10 cellular contexts compared by ENCODE assay signal in the genomic region with DNA sequence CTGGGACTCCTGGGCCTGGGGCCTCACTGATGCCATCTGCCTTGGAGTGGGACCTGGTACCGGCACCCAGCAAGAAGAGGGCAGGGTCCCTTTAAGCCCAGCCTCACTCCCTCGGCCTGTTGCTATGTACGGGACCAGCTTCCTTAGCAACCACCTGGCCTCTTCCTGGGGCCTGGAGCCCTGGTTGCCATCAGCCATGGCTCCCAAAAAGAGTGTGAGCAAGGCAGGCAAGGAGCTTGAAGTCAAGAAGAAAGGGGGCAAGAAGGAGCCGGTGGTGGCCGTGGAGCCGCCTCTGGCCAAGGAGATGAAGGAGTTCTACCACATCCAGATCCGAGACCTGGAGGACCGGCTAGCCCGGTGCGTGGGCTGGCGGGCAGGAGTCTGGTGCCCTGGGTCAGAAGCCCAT. TPM values are rescaled to one million over a fixed set of nuclear protein-coding genes. Genes with fewer than 3 reads are reported as not detected.
DNase-seq lines count a peak whose midpoint lies in the region; ATAC-seq and TF ChIP-seq lines count a peak whose summit lies in the region.
"Had no signal": no experiment of that assay in that cellular context is flagged by ENCODE, and none has a peak within 500 bp of the region (broad histone marks: within the 10 kb centered on the region; RNA-seq: fewer than 3 reads in every experiment).

A gene (plus strand): TSS at position 153 of the 406 bp plus-strand sequence. CDS start 44 bp downstream, at position 197.

- H3K4me1 Mint-ChIP-seq in glutamatergic neuron (ENCODE audit: low read depth, unreplicated experiment): peaks cover 20% of the 10 kb centered on the region
- H3K4me1 Mint-ChIP-seq in CD8-positive, alpha-beta T cell (ENCODE audit: low read depth): peaks cover 22% of the 10 kb centered on the region

- H3K27ac Mint-ChIP-seq in glutamatergic neuron (ENCODE audit: unreplicated experiment): no peak within 1 kb of the TSS
- no peak within 1 kb of the TSS for H3K27ac Mint-ChIP-seq in CD8-positive, alpha-beta T cell

- H3K9me3 ChIP-seq in upper lobe of right lung: no peaks in the 10 kb centered on the region
- no peaks in the 10 kb centered on the region for H3K9me3 ChIP-seq in CD8-positive, alpha-beta T cell (ENCODE audit: low read length)
- H3K9me3 ChIP-seq: SJCRH30 had no signal

- peaks cover 12% of the 10 kb centered on the region for H3K27me3 Mint-ChIP-seq in glutamatergic neuron (ENCODE audit: unreplicated experiment)
- H3K27me3 Mint-ChIP-seq in CD8-positive, alpha-beta T cell (ENCODE audit: low read depth): no peaks in the 10 kb centered on the region

- no peak within 1 kb of the TSS for H3K27ac ChIP-seq in upper lobe of right lung
- H3K27ac ChIP-seq in CD8-positive, alpha-beta T cell (ENCODE audit: low read depth, low read length): no peak within 1 kb of the TSS
- H3K27ac ChIP-seq in caudate nucleus (ENCODE audit: low read depth, low read length): no peak within 1 kb of the TSS
- H3K27ac ChIP-seq: SJCRH30 had no signal

- H3K4me3 Mint-ChIP-seq in glutamatergic neuron (ENCODE audit: unreplicated experiment): no peak within 1 kb of the TSS
- no peak within 1 kb of the TSS for H3K4me3 Mint-ChIP-seq in CD8-positive, alpha-beta T cell

- H3K9me3 Mint-ChIP-seq in glutamatergic neuron (ENCODE audit: unreplicated experiment): peaks cover 10% of the 10 kb centered on the region
- H3K9me3 Mint-ChIP-seq in CD8-positive, alpha-beta T cell: no peaks in the 10 kb centered on the region

- no peak for DNase-seq in left ventricle myocardium superior
- no peak for DNase-seq in cardiac septum (ENCODE audit: low spot score)
- peak; percentile 67 for DNase-seq in NCI-H774 (lab: John Stamatoyannopoulos, UW)
- peak; percentile 32 for DNase-seq in glutamatergic neuron
- no peak for DNase-seq in upper lobe of right lung
- no peak for DNase-seq in CD8-positive, alpha-beta T cell
- DNase-seq in caudate nucleus (lab: John Stamatoyannopoulos, UW): no peak
- DNase-seq: SJCRH30 had no signal

- H3K36me3 Mint-ChIP-seq in glutamatergic neuron (ENCODE audit: unreplicated experiment): peaks cover 5% of the 10 kb centered on the region
- H3K36me3 Mint-ChIP-seq in CD8-positive, alpha-beta T cell: no peaks in the 10 kb centered on the region

- H3K4me3 ChIP-seq in upper lobe of right lung: no peak within 1 kb of the TSS
- H3K4me3 ChIP-seq in CD8-positive, alpha-beta T cell (ENCODE audit: low read depth, low read length): no peak within 1 kb of the TSS
- H3K4me3 ChIP-seq: SJCRH30 had no signal

- POLR2A ChIA-PET in CD8-positive, alpha-beta T cell (lab: Charles Lee): interaction anchor here (1.1 kb wide), 1 partner anchor 28 kb away, joined by 3 read pairs; no protein-coding TSS in a partner anchor

- no peaks in the 10 kb centered on the region for H3K27me3 ChIP-seq in upper lobe of right lung
- no peaks in the 10 kb centered on the region for H3K27me3 ChIP-seq in CD8-positive, alpha-beta T cell (ENCODE audit: insufficient read depth, low read length)
- H3K27me3 ChIP-seq: SJCRH30 had no signal

- intact Hi-C loops in left ventricle myocardium superior (cut with micrococcal nuclease) (no loop called here), cardiac septum (cut with DNase I) (no loop called here), upper lobe of right lung (cut with DNase I) (no loop called here)
- intact Hi-C loops in CD8-positive, alpha-beta T cell (cut with DNase I, micrococcal nuclease): no loop called here

- no peaks in the 10 kb centered on the region for H3K4me1 ChIP-seq in upper lobe of right lung
- peaks cover 17% of the 10 kb centered on the region for H3K4me1 ChIP-seq in CD8-positive, alpha-beta T cell (ENCODE audit: insufficient read depth, low read length)

- CTCF ChIA-PET in CD8-positive, alpha-beta T cell (lab: Charles Lee): interaction anchor here (1.1 to 7.1 kb wide), 2 partner anchors 28 to 71 kb away, joined by 3 to 42 read pairs; a partner anchor contains a TSS

- ATAC-seq in left ventricle myocardium superior: peak; percentile 39
- peak; percentile 44 for ATAC-seq in upper lobe of right lung
- ATAC-seq in CD8-positive, alpha-beta T cell: no peak
- no peak for ATAC-seq in HG02678 (IDR thresholded peaks at IDR 0.05; ENCODE audit: unreplicated experiment)

- TF ChIP-seq CTCF in glutamatergic neuron (IDR thresholded peaks at IDR 0.05; ENCODE audit: partially characterized antibody, unreplicated experiment) (no peak), upper lobe of right lung (IDR thresholded peaks at IDR 0.05) (no peak)
- TF ChIP-seq CTCF in CD8-positive, alpha-beta T cell (IDR thresholded peaks at IDR 0.05): no peak

- no peaks in the 10 kb centered on the region for H3K36me3 ChIP-seq in upper lobe of right lung
- no peaks in the 10 kb centered on the region for H3K36me3 ChIP-seq in CD8-positive, alpha-beta T cell (ENCODE audit: insufficient read depth, low read length)
- H3K36me3 ChIP-seq: SJCRH30 had no signal

RNA-seq across cellular contexts. Expression of the gene that starts here (rescaled TPM):
- total RNA-seq in left ventricle myocardium superior: not detected
- total RNA-seq in cardiac septum: not detected
- total RNA-seq in glutamatergic neuron (ENCODE audit: unreplicated experiment): 0.61 TPM
- 0.29 TPM for total RNA-seq in upper lobe of right lung
- under 1 TPM in 1 of 2 experiments, not detected in 1; 0.14 TPM for total RNA-seq in CD8-positive, alpha-beta T cell
- total RNA-seq: LHCN-M2, SJCRH30 had no signal

Comparison
In these comparisons a context has a peak if more than half of its experiments do, and no peak if none do; other contexts are left out.
1. Peak in ATAC-seq in left ventricle myocardium superior; RNA of the gene not detected or under 1 TPM.
2. Peak in DNase-seq in glutamatergic neuron; RNA of the gene not detected or under 1 TPM.
3. Peak in ATAC-seq in upper lobe of right lung; RNA of the gene not detected or under 1 TPM.